ENCODE assay signal across 11 cellular contexts in genomic region chr3:141862279-141862816, GRCh38.
"Had no signal": no experiment of that assay in that cellular context is flagged by ENCODE, and none has a peak within 500 bp of the region (broad histone marks: within the 10 kb centered on the region; RNA-seq: fewer than 3 reads in every experiment).

No MANE protein-coding gene starts in this region.

- ATAC-seq: GM23338, HCT116 had no signal

- H3K9me3 ChIP-seq: HAP-1 had no signal

- H3K36me3 ChIP-seq: HAP-1 had no signal

- H3K9ac ChIP-seq: GM23248 had no signal

- H3K4me3 Mint-ChIP-seq: GM23338, H9, HFFc6 had no signal

- H3K4me2 ChIP-seq: GM23338 had no signal

- H3K27ac ChIP-seq: GM23248 had no signal

- H3K4me1 ChIP-seq: HAP-1 had no signal

- H3K27ac Mint-ChIP-seq: GM23338, H9, HFFc6 had no signal

- H3K4me3 ChIP-seq: GM23248, GM23338, HAP-1 had no signal

- FAIRE-seq: H1, H54 had no signal

- DNase-seq: GM23248, GOT3, H7, H9, HCEC 1CT, HFFc6 had no signal

- H3K9me3 Mint-ChIP-seq: GM23338, H9, HFFc6 had no signal
